Comparison of ENCODE assay signal across 8 cellular contexts in the genomic region with DNA sequence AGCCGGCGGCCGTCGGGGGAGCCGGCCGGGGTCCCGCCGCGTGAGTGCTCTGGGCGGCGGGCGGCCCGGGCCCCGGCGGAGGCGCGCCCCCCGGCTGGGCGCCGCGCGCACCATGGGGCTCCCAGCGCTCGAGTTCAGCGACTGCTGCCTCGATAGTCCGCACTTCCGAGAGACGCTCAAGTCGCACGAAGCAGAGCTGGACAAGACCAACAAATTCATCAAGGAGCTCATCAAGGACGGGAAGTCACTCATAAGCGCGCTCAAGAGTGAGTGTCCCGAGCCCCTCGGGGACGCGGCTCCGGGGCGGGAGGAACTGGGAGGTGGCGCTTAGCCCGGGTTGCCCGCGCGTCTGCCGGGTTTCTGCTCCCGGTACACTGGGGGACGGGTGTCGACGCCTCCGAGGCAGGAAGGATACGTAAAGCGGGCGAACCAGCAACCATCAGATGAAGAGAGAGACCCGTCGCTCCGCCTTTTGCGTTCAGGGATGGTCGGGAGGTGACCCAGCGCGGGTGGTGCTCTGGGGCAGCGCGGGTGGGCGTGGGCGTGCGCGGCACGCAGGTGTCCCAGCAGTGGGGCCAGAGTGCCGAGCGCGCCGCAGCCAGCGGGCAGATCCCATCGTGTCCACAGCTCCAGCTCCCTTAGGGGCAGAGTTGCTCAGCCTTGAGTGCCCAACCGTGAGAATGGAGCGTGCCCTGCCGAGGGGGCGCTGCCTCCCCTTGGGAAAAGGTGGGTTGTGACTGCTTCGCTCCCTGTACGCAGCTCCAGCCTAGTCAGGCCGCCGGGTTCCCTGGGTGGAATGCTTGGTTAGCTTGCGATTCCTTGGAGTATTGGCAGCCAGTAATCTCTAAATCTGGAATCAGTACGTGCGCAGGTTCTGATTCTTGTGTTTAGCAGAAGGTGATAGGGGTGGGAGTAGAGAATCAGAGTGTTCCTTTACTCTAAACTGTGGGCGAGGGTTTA. TPM values are rescaled to one million over a fixed set of nuclear protein-coding genes. Genes with fewer than 3 reads are reported as not detected.
DNase-seq lines count a peak whose midpoint lies in the region; ATAC-seq and TF ChIP-seq lines count a peak whose summit lies in the region.

No MANE protein-coding gene starts in this region.

- POLR2A ChIA-PET in BJ (lab: Charles Lee): no interaction called here

- H3K27me3 ChIP-seq in BJ (ENCODE audit: control insufficient read depth, insufficient read depth, low read length) (0 out of 2 replicates have a peak, but pooled peaks cover 4% of the 10 kb centered on the region), neutrophil (no peaks in the 10 kb centered on the region), thymus (ENCODE audit: control insufficient read depth, insufficient read depth) (no peaks in the 10 kb centered on the region)

- TF ChIP-seq CTCF in BJ (IDR thresholded peaks at IDR 0.05; ENCODE audit: insufficient read depth, low read depth, low read length): no peak
- no peak for TF ChIP-seq CTCF in neutrophil (IDR thresholded peaks at IDR 0.05)

- H3K4me3 ChIP-seq in BJ (ENCODE audit: low read depth, low read length): peak overlapping the region; percentile 65
- peak overlapping the region; percentile 95 to 96 for H3K4me3 ChIP-seq in neutrophil (ENCODE audit: low read depth in 1 of 2, low read length in 1 of 2)
- peak overlapping the region; percentile 71 for H3K4me3 ChIP-seq in thymus (ENCODE audit: low read length)

- H3K4me1 ChIP-seq in neutrophil (ENCODE audit: control insufficient read depth in 1 of 2, insufficient read depth in 1 of 2, low read depth in 1 of 2, low read length in 1 of 2) (peaks cover 60 to 65% of the 10 kb centered on the region in 2 experiments), thymus (ENCODE audit: control insufficient read depth, insufficient read depth, low read length) (peaks cover 6% of the 10 kb centered on the region)

- 1% methylated on average over 86 of the region's 86 CpGs for WGBS in thymus

- CTCF ChIA-PET in BJ (lab: Yijun Ruan, JAX): interaction anchor here (0.7 to 4.7 kb wide), 13 partner anchors 9 to 118 kb away, joined by 3 to 23 read pairs (median 6); no protein-coding TSS in a partner anchor

- no peak for DNase-seq in BJ (ENCODE audit: low read depth)
- peak; percentile 55 for DNase-seq in RPMI8226
- peak; percentile 54 for DNase-seq in activated gamma-delta T cell treated with Interleukin-2 at 50 U/mL for 16 hours
- DNase-seq in germinal center (ENCODE audit: low spot score): peak; percentile 45

- H3K27ac ChIP-seq in neutrophil (peak overlapping the region; percentile 94), thymus (ENCODE audit: low read depth) (peak overlapping the region; percentile 95)

- H3K9me3 ChIP-seq in neutrophil: no peaks in the 10 kb centered on the region
- no peaks in the 10 kb centered on the region for H3K9me3 ChIP-seq in thymus (ENCODE audit: control insufficient read depth)

- peak; percentile 21 for ATAC-seq in GM19351 (IDR thresholded peaks at IDR 0.05; ENCODE audit: unreplicated experiment)
- peak; percentile 15 for ATAC-seq in HG03442 (IDR thresholded peaks at IDR 0.05; ENCODE audit: unreplicated experiment)

- no peaks in the 10 kb centered on the region for H3K36me3 ChIP-seq in BJ (ENCODE audit: control insufficient read depth, insufficient read depth, low read length)
- H3K36me3 ChIP-seq in neutrophil: no peaks in the 10 kb centered on the region
- H3K36me3 ChIP-seq in thymus (ENCODE audit: control insufficient read depth, insufficient read depth): no peaks in the 10 kb centered on the region

RNA-seq across cellular contexts. Expression of a gene that starts 0.8 kb away (rescaled TPM):
- polyA plus RNA-seq in BJ (2011; rRNA removed): 4.8 TPM in 2 replicates
- 22.8 and 26.4 TPM in 2 replicates for polyA minus RNA-seq in BJ (2011; rRNA and poly(A)+ RNA removed)
- polyA plus RNA-seq in thymus: 15.1 TPM
